In genomic region chr7:106196460-106197021, GRCh38 we compare ENCODE assay signal across 19 cellular contexts.
"Had no signal": no experiment of that assay in that cellular context is flagged by ENCODE, and none has a peak within 500 bp of the region (broad histone marks: within the 10 kb centered on the region; RNA-seq: fewer than 3 reads in every experiment).

No MANE protein-coding gene starts in this region.

- H3K9me3 ChIP-seq: esophagus muscularis mucosa, neutrophil, thyroid gland, uterus had no signal

- DNase-seq: activated CD4-positive, alpha-beta T cell treated with anti-CD3 and anti-CD28 coated beads, Interleukin-2, amount 50 U/mL, for 4 hours; activated naive CD4-positive, alpha-beta T cell treated with anti-CD3 and anti-CD28 coated beads, Interleukin-2, amount 50 U/mL, for 16 hours; activated T-cell treated with anti-CD3 and anti-CD28 coated beads, Interleukin-2, amount 50 U/mL, for 1 hour; foreskin keratinocyte; glutamatergic neuron; mammary epithelial cell; natural killer cell; stimulated activated CD4-positive, alpha-beta T cell treated with anti-CD3 and anti-CD28 coated beads, Interleukin-2, amount 100 ng/mL, for 48 hours; T-cell; T-helper 9 cell; thyroid gland; uterus had no signal

- H3K4me1 ChIP-seq: foreskin keratinocyte, thyroid gland, uterus had no signal

- FAIRE-seq: astrocyte, colon had no signal

- H3K27me3 ChIP-seq: cardiac muscle cell, esophagus muscularis mucosa, thyroid gland, uterus had no signal

- H3K36me3 ChIP-seq: cardiac muscle cell, esophagus muscularis mucosa, neutrophil, thyroid gland, uterus had no signal

- H3K4me3 ChIP-seq: cardiac muscle cell, esophagus muscularis mucosa, thyroid gland, uterus had no signal

- ATAC-seq: activated CD4-positive, CD25-positive, alpha-beta regulatory T cell treated with anti-CD3 and anti-CD28 coated beads, Interleukin-2, amount 50 U/mL, for 24 hours; foreskin keratinocyte; natural killer cell; stimulated activated memory B cell treated with anti-CD40 and anti-IgM and Interleukin-4, amounts not matched to agents 10 μg/mL and 1 μg/mL and 100 μg/mL, for 72 hours; T-cell had no signal

- H3K27ac ChIP-seq: cardiac muscle cell, esophagus muscularis mucosa, foreskin keratinocyte, neutrophil, thyroid gland, uterus had no signal
